Comparison of ENCODE assay signal across 12 cellular contexts in genomic region chr18:456361-456821, GRCh38. TPM values are rescaled to one million over a fixed set of nuclear protein-coding genes. Genes with fewer than 3 reads are reported as not detected.
DNase-seq lines count a peak whose midpoint lies in the region; ATAC-seq, FAIRE-seq and TF ChIP-seq lines count a peak whose summit lies in the region.
"Had no signal": no experiment of that assay in that cellular context is flagged by ENCODE, and none has a peak within 500 bp of the region (broad histone marks: within the 10 kb centered on the region; RNA-seq: fewer than 3 reads in every experiment).

No MANE protein-coding gene starts in this region.

- DNase-seq in endothelial cell (ENCODE audit: low spot score) (no peak), mesothelial cell of epicardium (ENCODE audit: low spot score in 2 of 2, unreplicated experiment in 2 of 2) (no peak), smooth muscle cell (lab: John Stamatoyannopoulos, UW; ENCODE audit: unreplicated experiment) (no peak), iPS-NIHi7 (ENCODE audit: extremely low spot score) (no peak), foreskin keratinocyte (no peak), kidney (no peak)
- DNase-seq: activated T-cell treated with anti-CD3 and anti-CD28 coated beads for 4 hours, GDM1, NCI-H2081 had no signal

- H3K4me3 Mint-ChIP-seq in endothelial cell (ENCODE audit: unreplicated experiment) (peak overlapping the region; percentile 34), mesothelial cell of epicardium (peak overlapping the region; percentile 43)

- H3K36me3 Mint-ChIP-seq in endothelial cell (ENCODE audit: low read depth, unreplicated experiment) (peaks cover 32% of the 10 kb centered on the region), mesothelial cell of epicardium (peaks cover 24% of the 10 kb centered on the region)

- H3K27ac Mint-ChIP-seq in endothelial cell (ENCODE audit: unreplicated experiment) (peak overlapping the region; percentile 49), mesothelial cell of epicardium (peak overlapping the region; percentile 91)

- TF ChIP-seq CTCF in endothelial cell (IDR thresholded peaks at IDR 0.05; ENCODE audit: unreplicated experiment) (no peak), mesothelial cell of epicardium (IDR thresholded peaks at IDR 0.05; ENCODE audit: unreplicated experiment) (no peak), smooth muscle cell (IDR thresholded peaks at IDR 0.05; ENCODE audit: borderline replicate concordance, insufficient read depth, poor library complexity, severe bottlenecking) (no peak), foreskin keratinocyte (conservative IDR thresholded peaks at IDR 0.05) (no peak), kidney (IDR thresholded peaks at IDR 0.05; ENCODE audit: borderline replicate concordance, extremely low read depth, insufficient read depth) (no peak)

- H3K4me3 ChIP-seq in BLaER1 (peak overlapping the region; percentile 57), smooth muscle cell (no peak overlapping the region), kidney (ENCODE audit: low read length in 2 of 2) (no peak overlapping the region)

- 74% methylated on average over 15 of the region's 15 CpGs for WGBS in smooth muscle cell (ENCODE audit: low lambda C conversion rate)

- no peak for FAIRE-seq in kidney (lab: Jason Lieb, UNC)

- no peaks in the 10 kb centered on the region for H3K79me2 ChIP-seq in smooth muscle cell (ENCODE audit: low read depth)

- H3K36me3 ChIP-seq in BLaER1 (no peaks in the 10 kb centered on the region), smooth muscle cell (ENCODE audit: low read depth) (no peaks in the 10 kb centered on the region), kidney (ENCODE audit: control insufficient read depth in 1 of 2, insufficient read depth in 2 of 2, low read length in 2 of 2) (no peaks in the 10 kb centered on the region)

- no peaks in the 10 kb centered on the region for H4K20me1 ChIP-seq in BLaER1
- H4K20me1 ChIP-seq in smooth muscle cell (ENCODE audit: low read depth) = no peaks in the 10 kb centered on the region

- peaks cover 90% of the 10 kb centered on the region for H3K4me1 ChIP-seq in BLaER1
- H3K4me1 ChIP-seq in smooth muscle cell (ENCODE audit: low read depth) = peaks cover 12% of the 10 kb centered on the region
- H3K4me1 ChIP-seq in foreskin keratinocyte = no peaks in the 10 kb centered on the region
- H3K4me1 ChIP-seq in kidney (ENCODE audit: control insufficient read depth in 1 of 2, insufficient read depth in 1 of 2, low read depth in 1 of 2, low read length in 2 of 2) = no peaks in the 10 kb centered on the region

- intact Hi-C loops in kidney (cut with DNase I) = no loop called here

- H3K27me3 Mint-ChIP-seq in endothelial cell (ENCODE audit: unreplicated experiment) (peaks cover 4% of the 10 kb centered on the region), mesothelial cell of epicardium (ENCODE audit: low read depth) (no peaks in the 10 kb centered on the region)

- H3K9me3 Mint-ChIP-seq in endothelial cell (ENCODE audit: unreplicated experiment) = no peaks in the 10 kb centered on the region
- peaks cover 17% of the 10 kb centered on the region for H3K9me3 Mint-ChIP-seq in mesothelial cell of epicardium

- no peaks in the 10 kb centered on the region for H3K27me3 ChIP-seq in BLaER1
- H3K27me3 ChIP-seq in smooth muscle cell (ENCODE audit: low read depth) = no peaks in the 10 kb centered on the region
- no peaks in the 10 kb centered on the region for H3K27me3 ChIP-seq in foreskin keratinocyte

- H3K4me1 Mint-ChIP-seq in endothelial cell (ENCODE audit: unreplicated experiment) = peaks cover 22% of the 10 kb centered on the region
- H3K4me1 Mint-ChIP-seq in mesothelial cell of epicardium = peaks cover 37% of the 10 kb centered on the region

- H3K9ac ChIP-seq in BLaER1 (peak overlapping the region; percentile 93), smooth muscle cell (ENCODE audit: low read depth) (no peak overlapping the region), kidney (ENCODE audit: low read length in 2 of 2) (no peak overlapping the region)

- no peak for ATAC-seq in GM21576 (IDR thresholded peaks at IDR 0.05; ENCODE audit: unreplicated experiment)
- ATAC-seq in foreskin keratinocyte = no peak

- peaks cover 30% of the 10 kb centered on the region for H3K9me3 ChIP-seq in BLaER1
- no peaks in the 10 kb centered on the region for H3K9me3 ChIP-seq in smooth muscle cell (replicated peaks; ENCODE audit: low read depth)
- no peaks in the 10 kb centered on the region for H3K9me3 ChIP-seq in kidney (ENCODE audit: control insufficient read depth in 1 of 2, low read length in 2 of 2)

- H2AFZ ChIP-seq in smooth muscle cell (ENCODE audit: low read depth) = peak overlapping the region; percentile 7

- H3K27ac ChIP-seq in BLaER1 (peak overlapping the region; percentile 99), smooth muscle cell (ENCODE audit: low read depth) (no peak overlapping the region), foreskin keratinocyte (no peak overlapping the region), kidney (ENCODE audit: low read depth in 2 of 2, low read length in 2 of 2) (no peak overlapping the region)
- H3K27ac ChIP-seq: C4-2B had no signal

- H3K4me2 ChIP-seq in BLaER1 (peak overlapping the region; percentile 87), smooth muscle cell (peak overlapping the region; percentile 63)

- peaks cover 11% of the 10 kb centered on the region for H3F3A ChIP-seq in smooth muscle cell (ENCODE audit: low read depth)

RNA-seq across cellular contexts. Expression of gene COLEC12, which starts 44.1 kb away (rescaled TPM):
- 157 TPM for total RNA-seq in endothelial cell (ENCODE audit: unreplicated experiment)
- total RNA-seq in mesothelial cell of epicardium = 68.7 to 70.5 TPM (median 70.0 TPM) in 3 replicates
- total RNA-seq in smooth muscle cell = 10.8 and 13.8 TPM in 2 replicates
- 10.5 and 13.7 TPM in 2 replicates for polyA plus RNA-seq in smooth muscle cell
- total RNA-seq in foreskin keratinocyte = not detected in 2 replicates
- polyA plus RNA-seq in foreskin keratinocyte = not detected in 2 replicates
- 7.4 TPM for total RNA-seq in kidney
- 1.3 TPM for polyA plus RNA-seq in kidney (ENCODE audit: insufficient read depth, low read depth, low replicate concordance)
